Comparison of ENCODE assay signal across 8 cellular contexts in the genomic region with DNA sequence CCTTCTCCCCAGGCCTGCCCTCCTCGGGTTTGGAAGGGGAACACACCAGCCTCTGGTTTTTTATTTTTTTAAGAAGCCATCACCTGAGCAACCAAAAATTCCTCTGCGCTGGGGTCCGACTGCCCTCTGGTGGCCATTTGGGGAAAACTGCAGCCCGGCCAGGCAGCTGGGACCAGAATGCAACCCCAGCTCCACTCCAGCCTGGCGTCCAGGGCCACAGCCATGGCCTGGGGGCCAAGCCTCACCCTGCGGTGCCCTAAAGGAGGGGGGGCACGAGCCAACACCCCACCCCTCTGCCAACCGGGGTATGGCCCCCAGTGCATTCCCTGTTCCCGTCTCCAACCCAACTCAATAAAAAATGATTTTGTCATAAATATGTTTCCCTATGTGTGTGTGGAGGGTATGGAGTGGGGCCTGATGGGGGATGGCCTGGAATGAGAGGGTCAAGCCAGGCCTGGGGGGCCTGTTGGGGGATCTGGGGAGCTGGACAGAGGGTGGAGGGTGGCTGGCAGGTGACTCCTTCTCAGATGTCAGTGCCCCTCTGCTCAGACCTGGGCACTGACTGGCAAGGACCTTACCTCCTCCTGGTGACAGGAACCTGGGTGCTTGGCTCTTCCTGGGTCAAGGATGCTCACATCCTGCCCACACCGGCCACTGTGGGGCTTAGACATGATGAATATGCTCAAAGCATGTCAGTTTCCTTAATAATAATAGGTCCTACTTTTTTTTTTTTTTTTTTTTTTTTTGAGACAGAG. TPM values are rescaled to one million over a fixed set of nuclear protein-coding genes. Genes with fewer than 3 reads are reported as not detected.
DNase-seq lines count a peak whose midpoint lies in the region; ATAC-seq and TF ChIP-seq lines count a peak whose summit lies in the region.

No MANE protein-coding gene starts in this region.

- no peak overlapping the region for H3K4me3 Mint-ChIP-seq in progenitor cell of endocrine pancreas (ENCODE audit: low read depth)

- peaks cover 8% of the 10 kb centered on the region for H3K27me3 Mint-ChIP-seq in progenitor cell of endocrine pancreas

- H3K9ac ChIP-seq in SK-N-SH = no peak overlapping the region

- H3K9me3 ChIP-seq in SK-N-SH = no peaks in the 10 kb centered on the region
- H3K9me3 ChIP-seq in vagina = no peaks in the 10 kb centered on the region

- H3K9me3 Mint-ChIP-seq in progenitor cell of endocrine pancreas (ENCODE audit: low read depth) = no peaks in the 10 kb centered on the region

- no peaks in the 10 kb centered on the region for H3K36me3 Mint-ChIP-seq in progenitor cell of endocrine pancreas (ENCODE audit: insufficient read depth)

- H3K4me1 ChIP-seq in SK-N-SH (ENCODE audit: control insufficient read depth in 1 of 2, insufficient read depth in 2 of 2, low read depth in 1 of 2, low read length in 1 of 2) = peaks cover 0 to 28% of the 10 kb centered on the region in 2 experiments; a peak in 2 of 4 replicates
- H3K4me1 ChIP-seq in vagina = peaks cover 36% of the 10 kb centered on the region

- no peak for ATAC-seq in GM18498 (IDR thresholded peaks at IDR 0.05; ENCODE audit: unreplicated experiment)

- H2AFZ ChIP-seq in SK-N-SH (ENCODE audit: low read depth) = no peak overlapping the region

- TF ChIP-seq CTCF in LNCaP clone FGC (IDR thresholded peaks at IDR 0.05; ENCODE audit: control insufficient read depth, extremely low read depth, insufficient read depth) = peak; percentile 89
- peak; percentile 95 for TF ChIP-seq CTCF in SK-N-SH (IDR thresholded peaks at IDR 0.05)
- TF ChIP-seq CTCF in progenitor cell of endocrine pancreas (IDR thresholded peaks at IDR 0.05; ENCODE audit: unreplicated experiment) = peak; percentile 95
- TF ChIP-seq CTCF in vagina (IDR thresholded peaks at IDR 0.05) = peak; percentile 91 to 97 (median 96)

- TF ChIP-seq POLR2A in vagina (IDR thresholded peaks at IDR 0.05) = no peak

- peak; percentile 87 for DNase-seq in GM03348 (ENCODE audit: low spot score)
- no peak for DNase-seq in LNCaP clone FGC (ENCODE audit: low read depth)
- peak; percentile 88 for DNase-seq in SK-N-SH
- DNase-seq in activated naive CD4-positive, alpha-beta T cell (lab: John Stamatoyannopoulos, UW) = peak; percentile 41 to 70 (median 58)
- peak; percentile 58 to 90 (median 79) for DNase-seq in head of caudate nucleus
- peak; percentile 73 for DNase-seq in progenitor cell of endocrine pancreas (ENCODE audit: low spot score, unreplicated experiment)
- no peak for DNase-seq in vagina (ENCODE audit: extremely low spot score in 2 of 2)

- CTCF ChIA-PET in SK-N-SH (lab: Yijun Ruan, JAX) = interaction anchor here (0.6 to 20.0 kb wide), 58 partner anchors 8 to 877 kb away, joined by 3 to 731 read pairs (median 4); a partner anchor contains a TSS

- H4K20me1 ChIP-seq in SK-N-SH (ENCODE audit: insufficient read depth) = no peaks in the 10 kb centered on the region

- no peaks in the 10 kb centered on the region for H3K36me3 ChIP-seq in SK-N-SH (replicated peaks in 1 of 2; ENCODE audit: control insufficient read depth in 1 of 2, insufficient read depth in 2 of 2, low read length in 1 of 2)
- H3K36me3 ChIP-seq in vagina = no peaks in the 10 kb centered on the region

- TF ChIP-seq EP300 in SK-N-SH (IDR thresholded peaks at IDR 0.05; ENCODE audit: borderline replicate concordance in 1 of 2, low read depth in 1 of 2, low read length in 1 of 2) = no peak

- intact Hi-C loops in head of caudate nucleus (cut with DNase I) (loop anchor here (2.0 kb wide), 1 partner anchor 95 kb away; no protein-coding TSS in a partner anchor), vagina (cut with DNase I) (loop anchor here (2.0 to 10.0 kb wide), 3 partner anchors 39 to 269 kb away; no protein-coding TSS in a partner anchor)

- TF ChIP-seq RAD21 in SK-N-SH (IDR thresholded peaks at IDR 0.05; ENCODE audit: low read length) = peak; percentile 89

- H3K4me2 ChIP-seq in SK-N-SH = no peak overlapping the region

- H3K9me2 ChIP-seq in SK-N-SH = no peaks in the 10 kb centered on the region

- H3K27me3 ChIP-seq in SK-N-SH (ENCODE audit: insufficient read depth) (no peaks in the 10 kb centered on the region), vagina (no peaks in the 10 kb centered on the region)

- no peak overlapping the region for H3K27ac Mint-ChIP-seq in progenitor cell of endocrine pancreas

- H3F3A ChIP-seq in SK-N-SH (replicated peaks; ENCODE audit: insufficient read depth) = peaks cover 12% of the 10 kb centered on the region

- H3K79me2 ChIP-seq in SK-N-SH (ENCODE audit: insufficient read depth) = peaks cover 11% of the 10 kb centered on the region; the same call in 1 of the 2 replicates

- peaks cover 9% of the 10 kb centered on the region for H3K4me1 Mint-ChIP-seq in progenitor cell of endocrine pancreas (ENCODE audit: low read depth)

- H3K27ac ChIP-seq in SK-N-SH (ENCODE audit: low read depth in 2 of 2, low read length in 1 of 2) (peak overlapping the region; percentile 15 to 18; a peak in 2 of 4 replicates), vagina (no peak overlapping the region)

- H3K4me3 ChIP-seq in LNCaP clone FGC (ENCODE audit: low read depth, low read length) (no peak overlapping the region), SK-N-SH (ENCODE audit: low read depth in 2 of 2, low read length in 1 of 2) (no peak overlapping the region; a peak in 1 of 4 replicates), vagina (no peak overlapping the region)

- POLR2A ChIA-PET in SK-N-SH (lab: Yijun Ruan, JAX) = interaction anchor here (0.6 to 2.1 kb wide), 4 partner anchors 29 to 99 kb away, joined by 3 to 14 read pairs (median 4); a partner anchor contains a TSS

- 6% methylated on average over 5 of the region's 10 CpGs for WGBS in SK-N-SH (ENCODE audit: low lambda C conversion rate)

TF ChIP-seq in SK-N-SH, 30 proteins besides CTCF, POLR2A, EP300 and RAD21:
- TF ChIP-seq RCOR1 (IDR thresholded peaks at IDR 0.05; ENCODE audit: low read length) = no peak
- peak; percentile 80 for TF ChIP-seq SMC3 (IDR thresholded peaks at IDR 0.05; ENCODE audit: low read depth, low read length)
- TF ChIP-seq FOXJ3 (CRISPR knock-in tag; IDR thresholded peaks at IDR 0.05) = no peak
- peak; percentile 42; the same call in 1 of the 2 replicates for TF ChIP-seq MXI1 (IDR thresholded peaks at IDR 0.05; ENCODE audit: low read depth, low read length)
- TF ChIP-seq, protein P1, sequence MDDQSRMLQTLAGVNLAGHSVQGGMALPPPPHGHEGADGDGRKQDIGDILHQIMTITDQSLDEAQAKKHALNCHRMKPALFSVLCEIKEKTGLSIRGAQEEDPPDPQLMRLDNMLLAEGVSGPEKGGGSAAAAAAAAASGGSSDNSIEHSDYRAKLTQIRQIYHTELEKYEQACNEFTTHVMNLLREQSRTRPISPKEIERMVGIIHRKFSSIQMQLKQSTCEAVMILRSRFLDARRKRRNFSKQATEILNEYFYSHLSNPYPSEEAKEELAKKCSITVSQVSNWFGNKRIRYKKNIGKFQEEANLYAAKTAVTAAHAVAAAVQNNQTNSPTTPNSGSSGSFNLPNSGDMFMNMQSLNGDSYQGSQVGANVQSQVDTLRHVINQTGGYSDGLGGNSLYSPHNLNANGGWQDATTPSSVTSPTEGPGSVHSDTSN (IDR thresholded peaks at IDR 0.05) = no peak
- peak; percentile 37; the same call in 1 of the 2 replicates for TF ChIP-seq RFX5 (IDR thresholded peaks at IDR 0.05; ENCODE audit: low read length)
- TF ChIP-seq, protein P2, sequence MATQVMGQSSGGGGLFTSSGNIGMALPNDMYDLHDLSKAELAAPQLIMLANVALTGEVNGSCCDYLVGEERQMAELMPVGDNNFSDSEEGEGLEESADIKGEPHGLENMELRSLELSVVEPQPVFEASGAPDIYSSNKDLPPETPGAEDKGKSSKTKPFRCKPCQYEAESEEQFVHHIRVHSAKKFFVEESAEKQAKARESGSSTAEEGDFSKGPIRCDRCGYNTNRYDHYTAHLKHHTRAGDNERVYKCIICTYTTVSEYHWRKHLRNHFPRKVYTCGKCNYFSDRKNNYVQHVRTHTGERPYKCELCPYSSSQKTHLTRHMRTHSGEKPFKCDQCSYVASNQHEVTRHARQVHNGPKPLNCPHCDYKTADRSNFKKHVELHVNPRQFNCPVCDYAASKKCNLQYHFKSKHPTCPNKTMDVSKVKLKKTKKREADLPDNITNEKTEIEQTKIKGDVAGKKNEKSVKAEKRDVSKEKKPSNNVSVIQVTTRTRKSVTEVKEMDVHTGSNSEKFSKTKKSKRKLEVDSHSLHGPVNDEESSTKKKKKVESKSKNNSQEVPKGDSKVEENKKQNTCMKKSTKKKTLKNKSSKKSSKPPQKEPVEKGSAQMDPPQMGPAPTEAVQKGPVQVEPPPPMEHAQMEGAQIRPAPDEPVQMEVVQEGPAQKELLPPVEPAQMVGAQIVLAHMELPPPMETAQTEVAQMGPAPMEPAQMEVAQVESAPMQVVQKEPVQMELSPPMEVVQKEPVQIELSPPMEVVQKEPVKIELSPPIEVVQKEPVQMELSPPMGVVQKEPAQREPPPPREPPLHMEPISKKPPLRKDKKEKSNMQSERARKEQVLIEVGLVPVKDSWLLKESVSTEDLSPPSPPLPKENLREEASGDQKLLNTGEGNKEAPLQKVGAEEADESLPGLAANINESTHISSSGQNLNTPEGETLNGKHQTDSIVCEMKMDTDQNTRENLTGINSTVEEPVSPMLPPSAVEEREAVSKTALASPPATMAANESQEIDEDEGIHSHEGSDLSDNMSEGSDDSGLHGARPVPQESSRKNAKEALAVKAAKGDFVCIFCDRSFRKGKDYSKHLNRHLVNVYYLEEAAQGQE (IDR thresholded peaks at IDR 0.05; ENCODE audit: low read depth, low read length) = no peak

RNA-seq across cellular contexts. Expression of a gene that starts 3.2 kb away (rescaled TPM):
- polyA plus RNA-seq in SK-N-SH (2012; rRNA removed) = 5.8 and 6.0 TPM in 2 replicates
- 2.4 and 3.7 TPM in 2 replicates for polyA plus RNA-seq in SK-N-SH (2012; cell fraction: cytosol; rRNA removed)
- polyA plus RNA-seq in SK-N-SH (2012; cell fraction: nucleus; rRNA removed) = 2.9 and 3.2 TPM in 2 replicates
- total RNA-seq in progenitor cell of endocrine pancreas = 1.00 and 1.1 TPM in 2 replicates
- total RNA-seq in vagina = 0.74 TPM

RNA-seq across cellular contexts. Expression of a gene that starts 12.5 kb away (rescaled TPM):
- polyA plus RNA-seq in SK-N-SH (2012; rRNA removed) = 0.05 TPM in 2 replicates
- polyA plus RNA-seq in SK-N-SH (2012; cell fraction: cytosol; rRNA removed) = 0.03 and 0.05 TPM in 2 replicates
- 0.48 and 0.55 TPM in 2 replicates for polyA plus RNA-seq in SK-N-SH (2012; cell fraction: nucleus; rRNA removed)
- total RNA-seq in progenitor cell of endocrine pancreas = not detected in 2 replicates
- total RNA-seq in vagina = 7.6 TPM

RNA-seq across cellular contexts. Expression of a gene that starts 21.0 kb away (rescaled TPM):
- not detected in 2 replicates for polyA plus RNA-seq in SK-N-SH (2012; rRNA removed)
- polyA plus RNA-seq in SK-N-SH (2012; cell fraction: cytosol; rRNA removed) = not detected in 2 replicates
- polyA plus RNA-seq in SK-N-SH (2012; cell fraction: nucleus; rRNA removed) = not detected in 2 replicates
- total RNA-seq in progenitor cell of endocrine pancreas (not detected in 2 replicates), vagina (1.7 TPM)

RNA-seq across cellular contexts. Expression of a gene that starts 28.9 kb away (rescaled TPM):
- polyA plus RNA-seq in SK-N-SH (2012; rRNA removed) = 14.5 and 17.3 TPM in 2 replicates
- polyA plus RNA-seq in SK-N-SH (2012; cell fraction: cytosol; rRNA removed) = 3.9 and 6.9 TPM in 2 replicates
- 95.2 and 113 TPM in 2 replicates for polyA plus RNA-seq in SK-N-SH (2012; cell fraction: nucleus; rRNA removed)
- total RNA-seq in progenitor cell of endocrine pancreas (1.1 and 1.8 TPM in 2 replicates), vagina (149 TPM)

RNA-seq across cellular contexts. Expression of a gene that starts 53.8 kb away (rescaled TPM):
- polyA plus RNA-seq in SK-N-SH (2012; rRNA removed) = 2.0 and 3.0 TPM in 2 replicates
- 0.21 and 0.52 TPM in 2 replicates for polyA plus RNA-seq in SK-N-SH (2012; cell fraction: cytosol; rRNA removed)
- 12.6 and 15.6 TPM in 2 replicates for polyA plus RNA-seq in SK-N-SH (2012; cell fraction: nucleus; rRNA removed)
- total RNA-seq in progenitor cell of endocrine pancreas (9.4 and 15.5 TPM in 2 replicates), vagina (56.2 TPM)

Comparison
In these comparisons a context has a peak if more than half of its experiments do, and no peak if none do; other contexts are left out.
1. DNase-seq: peak in GM03348 (single experiment), SK-N-SH (single experiment), activated naive CD4-positive, alpha-beta T cell (4 of 4), head of caudate nucleus (42 of 42) and progenitor cell of endocrine pancreas (single experiment); none in LNCaP clone FGC (single experiment) and vagina (0 of 2).
2. Peak in every context shown above with its lines, with median percentiles within 50 percentile points of each other: CTCF ChIP-seq.